8 cellular contexts compared by ENCODE assay signal in genomic region chr19:39897511-39898245, GRCh38. TPM values are rescaled to one million over a fixed set of nuclear protein-coding genes. Genes with fewer than 3 reads are reported as not detected.
A peak's percentile ranks its signal among the peaks of the same experiment; 100 is the strongest.
DNase-seq lines count a peak whose midpoint lies in the region; ATAC-seq and TF ChIP-seq lines count a peak whose summit lies in the region.
"Not testable (repeated sequence)": the region's sequence is repeated elsewhere in the genome, so short reads cannot be mapped to it uniquely, and the experiment has no call there.

No MANE protein-coding gene starts in this region.

- H3K4me3 ChIP-seq in WI38 (ENCODE audit: low read depth, low read length): not testable (repeated sequence)

- ATAC-seq in HG02678 (IDR thresholded peaks at IDR 0.05; ENCODE audit: unreplicated experiment) (peak; percentile 57), foreskin keratinocyte (peak; percentile 9), naive B cell (ENCODE audit: low read depth in 2 of 2) (peak; percentile 83 to 86)
- peak; percentile 86 to 90 for ATAC-seq in activated naive CD4-positive, alpha-beta T cell treated with anti-CD3 and anti-CD28 coated beads, Interleukin-2, amount 50 U/mL, for 72 hours

- intact Hi-C loops in Calu3 (cut with micrococcal nuclease; ENCODE audit: unreplicated experiment): not testable (repeated sequence)

- not testable (repeated sequence) for TF ChIP-seq CTCF in Calu3 (IDR thresholded peaks at IDR 0.05; ENCODE audit: unreplicated experiment); foreskin keratinocyte (conservative IDR thresholded peaks at IDR 0.05)
- peak; percentile 37 for TF ChIP-seq CTCF in WI38 (IDR thresholded peaks at IDR 0.05; ENCODE audit: low read depth, low read length)

- BruUV-seq in Calu3 (replicated peaks; lab: Mats Ljungman, UMichigan): not testable (repeated sequence)

- CTCF ChIA-PET in Calu3 (lab: Charles Lee): interaction anchor here (0.8 kb wide), 1 partner anchor 73 kb away, joined by 3 read pairs; no protein-coding TSS in a partner anchor

- H3K36me3 Mint-ChIP-seq in Calu3 (ENCODE audit: insufficient read depth, unreplicated experiment); activated naive CD4-positive, alpha-beta T cell treated with anti-CD3 and anti-CD28 coated beads, Interleukin-2, amount 50 U/mL, for 72 hours; naive B cell: not testable (repeated sequence)

- DNase-seq in Calu3 (peak; percentile 43), NCI-H69 (lab: John Stamatoyannopoulos, UW) (peak; percentile 87), naive B cell (peak; percentile 60)
- DNase-seq in activated naive CD4-positive, alpha-beta T cell treated with anti-CD3 and anti-CD28 coated beads, Interleukin-2, amount 50 U/mL, for 72 hours (ENCODE audit: low spot score in 2 of 2): peak; percentile 72 to 81
- DNase-seq in foreskin keratinocyte: not testable (repeated sequence)
- peak; percentile 11 for DNase-seq in stimulated activated CD8-positive, alpha-beta memory T cell treated with anti-CD3 and anti-CD28 coated beads, Interleukin-15, amount 100 ng/mL, for 1 hour (ENCODE audit: low read depth)

- not testable (repeated sequence) for H3K4me3 Mint-ChIP-seq in Calu3 (ENCODE audit: low read depth, unreplicated experiment); naive B cell

- H3K9me3 Mint-ChIP-seq in Calu3 (ENCODE audit: low read depth, unreplicated experiment); activated naive CD4-positive, alpha-beta T cell treated with anti-CD3 and anti-CD28 coated beads, Interleukin-2, amount 50 U/mL, for 72 hours; naive B cell: not testable (repeated sequence)

- H3K4me1 Mint-ChIP-seq in Calu3 (ENCODE audit: low read depth, unreplicated experiment); naive B cell: not testable (repeated sequence)

- H3K4me1 ChIP-seq in foreskin keratinocyte: not testable (repeated sequence)

- not testable (repeated sequence) for H3K27me3 ChIP-seq in foreskin keratinocyte

- not testable (repeated sequence) for H3K27ac Mint-ChIP-seq in Calu3 (ENCODE audit: unreplicated experiment); activated naive CD4-positive, alpha-beta T cell treated with anti-CD3 and anti-CD28 coated beads, Interleukin-2, amount 50 U/mL, for 72 hours; naive B cell

- not testable (repeated sequence) for H3K27ac ChIP-seq in foreskin keratinocyte

- not testable (repeated sequence) for H3K27me3 Mint-ChIP-seq in Calu3 (ENCODE audit: unreplicated experiment); naive B cell

RNA-seq across cellular contexts. Expression of gene FCGBP, which starts 36.8 kb away (rescaled TPM):
- total RNA-seq in Calu3 (2022) (3.7 and 5.3 TPM in 2 replicates), foreskin keratinocyte (under 0.01 and 0.20 TPM in 2 replicates)
- 1 to 10 TPM; 4.6 to 8.2 TPM for total RNA-seq in activated naive CD4-positive, alpha-beta T cell treated with anti-CD3 and anti-CD28 coated beads, Interleukin-2, amount 50 U/mL, for 72 hours
- polyA plus RNA-seq in foreskin keratinocyte (0.04 TPM in 1 of 2 replicates, not detected in the other), naive B cell (ENCODE audit: low read depth in 6 of 6) (1 to 10 TPM in 1 of 6 donors, under 1 TPM in 5; 0.15 to 1.7 (median 0.76) TPM)

RNA-seq across cellular contexts. Expression of gene FBL, which starts 51.5 kb away (rescaled TPM):
- total RNA-seq in Calu3 (2022) (641 and 724 TPM in 2 replicates), foreskin keratinocyte (281 and 363 TPM in 2 replicates)
- 100 to 1,000 TPM; 515 to 771 TPM for total RNA-seq in activated naive CD4-positive, alpha-beta T cell treated with anti-CD3 and anti-CD28 coated beads, Interleukin-2, amount 50 U/mL, for 72 hours
- polyA plus RNA-seq in foreskin keratinocyte (396 and 484 TPM in 2 replicates), naive B cell (ENCODE audit: low read depth in 6 of 6) (100 to 1,000 TPM; 169 to 203 (median 179) TPM)

Comparison
In these comparisons a context has a peak if more than half of its experiments do, and no peak if none do; other contexts are left out.
1. ATAC-seq: peak in every context shown above with its lines; median percentile 88 in activated naive CD4-positive, alpha-beta T cell treated with anti-CD3 and anti-CD28 coated beads, Interleukin-2, amount 50 U/mL, for 72 hours; 84 in naive B cell; 57 in HG02678; 9 in foreskin keratinocyte.